In the genomic region with DNA sequence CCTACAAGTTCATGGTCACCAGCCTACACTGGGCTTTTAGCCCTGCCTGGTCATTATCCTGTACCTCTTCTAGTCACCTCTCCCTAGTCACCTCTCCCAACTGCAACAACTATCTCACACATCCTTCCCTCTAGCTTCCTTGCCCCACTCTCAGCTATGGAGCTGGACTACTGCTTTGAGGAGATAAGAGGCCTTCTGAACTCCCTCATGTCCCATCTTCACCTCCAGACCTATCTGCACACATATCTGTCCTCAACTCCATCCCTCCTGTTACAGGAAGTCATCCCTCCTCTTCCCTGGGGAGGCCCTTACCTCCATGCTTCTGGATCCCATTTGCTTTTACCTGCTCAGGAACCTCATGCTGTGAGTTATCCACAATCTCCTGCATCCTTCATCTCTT, we compare ENCODE assay signal across 38 cellular contexts. TPM values are rescaled to one million over a fixed set of nuclear protein-coding genes. Genes with fewer than 3 reads are reported as not detected.
"Had no signal": no experiment of that assay in that cellular context is flagged by ENCODE, and none has a peak within 500 bp of the region (broad histone marks: within the 10 kb centered on the region; RNA-seq: fewer than 3 reads in every experiment).

No MANE protein-coding gene starts in this region.

- H3K4me3 ChIP-seq: MG63 had no signal

- H3K9me3 ChIP-seq: MG63 had no signal

- H3K36me3 ChIP-seq: MG63 had no signal

- H3K27me3 ChIP-seq: MG63 had no signal

- DNase-seq: Karpas-422, Kasumi-1, MG63, MM.1S, MV-4-11, NCI-H1048, NCI-H1092, NCI-H1092 treated with DMSO at 0.1 percent for 48 hours, NCI-H1105, NCI-H1105 treated with DMSO at 0.1 percent for 48 hours, NCI-H1417 treated with DMSO at 0.1 percent for 48 hours, NCI-H1436, NCI-H1436 treated with DMSO at 0.1 percent for 48 hours, NCI-H1694, NCI-H1694 treated with DMSO at 0.1 percent for 48 hours, NCI-H187, NCI-H187 treated with DMSO at 0.1 percent for 48 hours, NCI-H1930, NCI-H2029, NCI-H2029 treated with DMSO at 0.1 percent for 48 hours, NCI-H2081, NCI-H2081 treated with DMSO at 0.1 percent for 48 hours, NCI-H2107, NCI-H2171, NCI-H2171 treated with DMSO at 0.1 percent for 48 hours, NCI-H2227 treated with DMSO at 0.1 percent for 48 hours, NCI-H226, NCI-H345, NCI-H446, NCI-H446 treated with DMSO at 0.1 percent for 48 hours, NCI-H510A, NCI-H510A treated with DMSO at 0.1 percent for 48 hours, NCI-H524, NCI-H524 treated with DMSO at 0.1 percent for 48 hours had no signal

RNA-seq across cellular contexts. Expression of gene CNTFR, which starts 16.7 kb away (rescaled TPM):
- total RNA-seq: LHCN-M2, MCF 10A, NCI-H460 had no signal

RNA-seq across cellular contexts. Expression of gene ARID3C, which starts 22.7 kb away (rescaled TPM):
- total RNA-seq: M059J, MCF 10A, NCI-H460 had no signal
